In the genomic region with DNA sequence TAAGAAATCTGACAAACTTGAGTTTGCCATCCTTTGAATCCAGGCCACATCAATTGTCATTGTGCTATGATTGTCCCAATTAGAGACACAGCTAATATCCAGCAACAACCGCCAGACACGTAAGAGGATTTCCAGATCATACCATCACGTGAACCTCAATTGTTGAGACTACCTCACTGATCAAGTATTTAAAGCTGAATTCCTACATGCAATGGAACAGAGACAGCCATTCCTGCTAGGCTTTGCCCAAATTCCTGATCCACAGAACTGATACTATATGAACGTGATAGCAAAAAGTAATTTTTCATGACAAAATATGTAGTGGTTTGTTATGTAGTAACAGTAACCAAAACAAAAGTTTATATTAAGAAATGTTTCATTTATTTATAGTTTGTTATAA, we compare ENCODE assay signal across 33 cellular contexts.
"Had no signal": no experiment of that assay in that cellular context is flagged by ENCODE, and none has a peak within 500 bp of the region (broad histone marks: within the 10 kb centered on the region; RNA-seq: fewer than 3 reads in every experiment).

No MANE protein-coding gene starts in this region.

- H3K4me2 ChIP-seq: neural progenitor cell, smooth muscle cell had no signal

- H3K79me2 ChIP-seq: parathyroid adenoma had no signal

- H3K9me3 Mint-ChIP-seq: nephron progenitor cell; neural progenitor cell; stimulated activated memory B cell treated with anti-CD40 and anti-IgM and Interleukin-4, amounts not matched to agents 10 μg/mL and 1 μg/mL and 100 μg/mL, for 72 hours had no signal

- H3K36me3 Mint-ChIP-seq: mesothelial cell of epicardium; naive B cell; neural progenitor cell; stimulated activated memory B cell treated with anti-CD40 and anti-IgM and Interleukin-4, amounts not matched to agents 10 μg/mL and 1 μg/mL and 100 μg/mL, for 72 hours had no signal

- FAIRE-seq: islet of Langerhans had no signal

- DNase-seq: immature natural killer cell; kidney; left colon; left lung; lower lobe of right lung; mammary epithelial cell; mesenchymal stem cell; naive B cell; natural killer cell; nephron progenitor cell; occipital lobe; psoas muscle; right lobe of liver; stimulated activated CD4-positive, alpha-beta T cell treated with anti-CD3 and anti-CD28 coated beads, Interleukin-1b, Interleukin-23, amount 100 ng/mL, for 48 hours; stimulated activated CD4-positive, alpha-beta T cell treated with anti-CD3 and anti-CD28 coated beads, Interleukin-2, amount 100 ng/mL, for 48 hours; stimulated activated CD4-positive, alpha-beta T cell treated with anti-CD3 and anti-CD28 coated beads, Interleukin-4, amount 100 ng/mL, for 4 hours; stimulated activated CD8-positive, alpha-beta memory T cell treated with anti-CD3 and anti-CD28 coated beads, Interleukin-4, amount 100 ng/mL, for 48 hours; stimulated activated naive CD4-positive, alpha-beta T cell treated with Interleukin-2 at 50 U/mL for 16 hours; stimulated activated naive CD8-positive, alpha-beta T cell treated with anti-CD3 and anti-CD28 coated beads, Interleukin-15, amount 100 ng/mL, for 72 hours; substantia nigra; testis; thyroid gland; transverse colon; upper lobe of left lung had no signal

- H3K4me1 Mint-ChIP-seq: immature natural killer cell; mesothelial cell of epicardium; naive B cell; natural killer cell; nephron progenitor cell; neural progenitor cell; stimulated activated memory B cell treated with anti-CD40 and anti-IgM and Interleukin-4, amounts not matched to agents 10 μg/mL and 1 μg/mL and 100 μg/mL, for 72 hours; stimulated activated naive CD8-positive, alpha-beta T cell treated with anti-CD3 and anti-CD28 coated beads, Interleukin-15, amount 100 ng/mL, for 72 hours had no signal

- H3K36me3 ChIP-seq: left lung, lower lobe of right lung, neural progenitor cell, neutrophil, right atrium auricular region, right lobe of liver, thyroid gland, transverse colon, upper lobe of left lung, vagina had no signal

- H3K4me1 ChIP-seq: left lung, lower lobe of right lung, neural progenitor cell, parathyroid adenoma, psoas muscle, right atrium auricular region, right lobe of liver, testis, thyroid gland, transverse colon, upper lobe of left lung, vagina had no signal

- H3K27me3 Mint-ChIP-seq: naive B cell; stimulated activated memory B cell treated with anti-CD40 and anti-IgM and Interleukin-4, amounts not matched to agents 10 μg/mL and 1 μg/mL and 100 μg/mL, for 72 hours; stimulated activated naive CD8-positive, alpha-beta T cell treated with anti-CD3 and anti-CD28 coated beads, Interleukin-15, amount 100 ng/mL, for 72 hours had no signal

- ATAC-seq: left colon; left lung; lower lobe of right lung; natural killer cell; psoas muscle; right lobe of liver; stimulated activated memory B cell treated with anti-CD40 and anti-IgM and Interleukin-4, amounts not matched to agents 10 μg/mL and 1 μg/mL and 100 μg/mL, for 72 hours; stimulated activated naive CD8-positive, alpha-beta T cell treated with anti-CD3 and anti-CD28 coated beads, Interleukin-15, amount 100 ng/mL, for 72 hours had no signal

- H3K4me3 Mint-ChIP-seq: immature natural killer cell; mesothelial cell of epicardium; naive B cell; natural killer cell; nephron progenitor cell; neural progenitor cell; stimulated activated memory B cell treated with anti-CD40 and anti-IgM and Interleukin-4, amounts not matched to agents 10 μg/mL and 1 μg/mL and 100 μg/mL, for 72 hours; stimulated activated naive CD8-positive, alpha-beta T cell treated with anti-CD3 and anti-CD28 coated beads, Interleukin-15, amount 100 ng/mL, for 72 hours had no signal

- H3K4me3 ChIP-seq: left lung, lower lobe of right lung, neural progenitor cell, psoas muscle, right atrium auricular region, right lobe of liver, smooth muscle cell, testis, thyroid gland, transverse colon, upper lobe of left lung, vagina had no signal

- H3K9me3 ChIP-seq: left lung, lower lobe of right lung, neutrophil, psoas muscle, right atrium auricular region, right lobe of liver, testis, thyroid gland, transverse colon, upper lobe of left lung, vagina had no signal

- H2AFZ ChIP-seq: neural progenitor cell, parathyroid adenoma had no signal

- H3K9ac ChIP-seq: neural progenitor cell, parathyroid adenoma had no signal

- H3K27ac Mint-ChIP-seq: immature natural killer cell; mesothelial cell of epicardium; naive B cell; natural killer cell; nephron progenitor cell; neural progenitor cell; stimulated activated memory B cell treated with anti-CD40 and anti-IgM and Interleukin-4, amounts not matched to agents 10 μg/mL and 1 μg/mL and 100 μg/mL, for 72 hours; stimulated activated naive CD8-positive, alpha-beta T cell treated with anti-CD3 and anti-CD28 coated beads, Interleukin-15, amount 100 ng/mL, for 72 hours had no signal

- H3K27ac ChIP-seq: left lung, lower lobe of right lung, neural progenitor cell, neutrophil, parathyroid adenoma, psoas muscle, right atrium auricular region, right lobe of liver, testis, thyroid gland, transverse colon, upper lobe of left lung, vagina had no signal

- H3K27me3 ChIP-seq: left lung, neural progenitor cell, neutrophil, right atrium auricular region, right lobe of liver, testis, thyroid gland, transverse colon, upper lobe of left lung, vagina had no signal
